ENCODE assay signal across 8 cellular contexts in genomic region chr4:89438102-89438831, GRCh38.
DNase-seq lines count a peak whose midpoint lies in the region; ATAC-seq and TF ChIP-seq lines count a peak whose summit lies in the region.

No MANE protein-coding gene starts in this region.

- H3K9me3 Mint-ChIP-seq in activated CD4-positive, alpha-beta memory T cell treated with anti-CD3 and anti-CD28 coated beads for 36 hours: no peaks in the 10 kb centered on the region

- no peak overlapping the region for H3K4me3 ChIP-seq in prostate gland

- H3K4me1 Mint-ChIP-seq in activated CD4-positive, alpha-beta memory T cell treated with anti-CD3 and anti-CD28 coated beads for 36 hours (ENCODE audit: low read depth): peaks cover 16% of the 10 kb centered on the region

- peak overlapping the region; percentile 49 for H3K27ac Mint-ChIP-seq in activated CD4-positive, alpha-beta memory T cell treated with anti-CD3 and anti-CD28 coated beads for 36 hours

- H3K27me3 Mint-ChIP-seq in activated CD4-positive, alpha-beta memory T cell treated with anti-CD3 and anti-CD28 coated beads for 36 hours: peaks cover 1% of the 10 kb centered on the region

- ATAC-seq in HG02642 (IDR thresholded peaks at IDR 0.05; ENCODE audit: poor library complexity, unreplicated experiment): peak; percentile 77

- POLR2A ChIA-PET in activated CD4-positive, alpha-beta memory T cell treated with anti-CD3 and anti-CD28 coated beads for 36 hours (lab: Charles Lee): no interaction called here

- TF ChIP-seq POLR2A in prostate gland (IDR thresholded peaks at IDR 0.05): no peak

- H3K36me3 Mint-ChIP-seq in activated CD4-positive, alpha-beta memory T cell treated with anti-CD3 and anti-CD28 coated beads for 36 hours: no peaks in the 10 kb centered on the region

- TF ChIP-seq CTCF in prostate gland (IDR thresholded peaks at IDR 0.05): peak in 3 of 4 experiments; percentile 24 to 34 (median 32)

- H3K27me3 ChIP-seq in prostate gland (replicated peaks; ENCODE audit: insufficient read depth): no peaks in the 10 kb centered on the region

- H3K4me3 Mint-ChIP-seq in activated CD4-positive, alpha-beta memory T cell treated with anti-CD3 and anti-CD28 coated beads for 36 hours: no peak overlapping the region

- 81% methylated on average over 14 of the region's 14 CpGs for WGBS in prostate gland

- H3K9me3 ChIP-seq in prostate gland: no peaks in the 10 kb centered on the region

- H3K27ac ChIP-seq in prostate gland: no peak overlapping the region

- peak; percentile 11 for DNase-seq in NCI-H146 (lab: John Stamatoyannopoulos, UW)
- no peak for DNase-seq in NCI-H146 treated with DMSO at 0.1 percent for 48 hours (lab: John Stamatoyannopoulos, UW; ENCODE audit: unreplicated experiment)
- peak; percentile 5 for DNase-seq in NCI-H524 treated with DMSO at 0.1 percent for 48 hours (lab: John Stamatoyannopoulos, UW)
- DNase-seq in activated CD4-positive, alpha-beta memory T cell treated with anti-CD3 and anti-CD28 coated beads for 36 hours: peak; percentile 64
- peak; percentile 46 for DNase-seq in fibroblast of gingiva (ENCODE audit: low read depth)
- DNase-seq in prostate gland (ENCODE audit: low spot score): peak; percentile 9
- DNase-seq in kidney glomerular epithelial cell (lab: John Stamatoyannopoulos, UW): no peak

- H3K36me3 ChIP-seq in prostate gland: no peaks in the 10 kb centered on the region

- H3K4me1 ChIP-seq in prostate gland (replicated peaks): no peaks in the 10 kb centered on the region

- CTCF ChIA-PET in activated CD4-positive, alpha-beta memory T cell treated with anti-CD3 and anti-CD28 coated beads for 36 hours (lab: Charles Lee): interaction anchor here (0.6 to 2.5 kb wide), 16 partner anchors 9 to 456 kb away, joined by 3 to 23 read pairs (median 3); partner anchors contain the start of gene MMRN1

- intact Hi-C loops in activated CD4-positive, alpha-beta memory T cell treated with anti-CD3 and anti-CD28 coated beads for 36 hours (cut with micrococcal nuclease): loop anchor here (1.0 to 2.0 kb wide), 5 partner anchors 32 to 619 kb away; no protein-coding TSS in a partner anchor
- intact Hi-C loops in prostate gland (cut with DNase I): loop anchor here (10.0 kb wide), 1 partner anchor 283 kb away; no protein-coding TSS in a partner anchor

Comparison
In these comparisons a context has a peak if more than half of its experiments do, and no peak if none do; other contexts are left out.
1. DNase-seq: peak in NCI-H146 (single experiment), NCI-H524 treated with DMSO at 0.1 percent for 48 hours (single experiment), activated CD4-positive, alpha-beta memory T cell treated with anti-CD3 and anti-CD28 coated beads for 36 hours (single experiment), fibroblast of gingiva (single experiment) and prostate gland (single experiment); none in NCI-H146 treated with DMSO at 0.1 percent for 48 hours (single experiment) and kidney glomerular epithelial cell (single experiment).